Comparison of ENCODE assay signal across 25 cellular contexts in genomic region chr20:20181322-20181721, GRCh38.
"Had no signal": no experiment of that assay in that cellular context is flagged by ENCODE, and none has a peak within 500 bp of the region (broad histone marks: within the 10 kb centered on the region; RNA-seq: fewer than 3 reads in every experiment).

No MANE protein-coding gene starts in this region.

- H3K4me1 Mint-ChIP-seq: activated CD4-positive, alpha-beta T cell treated with anti-CD3 and anti-CD28 coated beads, Interleukin-2, amount 10 ng/mL, durations not matched to agents 24 days and 14 days; activated CD8-positive, alpha-beta memory T cell treated with anti-CD3 and anti-CD28 coated beads, Interleukin-2, amount 10 ng/mL, durations not matched to agents 7 days and 5 days; activated T-helper 17 cell treated with anti-CD3 and anti-CD28 coated beads, Interleukin-2, amount 50 U/mL, for 72 hours; brain; T-helper 17 cell had no signal

- H3K36me3 ChIP-seq: Peyer's patch had no signal

- H3K27me3 ChIP-seq: Peyer's patch had no signal

- H3K9me3 Mint-ChIP-seq: activated CD4-positive, alpha-beta T cell treated with anti-CD3 and anti-CD28 coated beads, Interleukin-2, amount 10 ng/mL, durations not matched to agents 24 days and 14 days had no signal

- H3K27me3 Mint-ChIP-seq: activated CD4-positive, alpha-beta T cell treated with anti-CD3 and anti-CD28 coated beads, Interleukin-2, amount 10 ng/mL, durations not matched to agents 24 days and 14 days had no signal

- H3K27ac ChIP-seq: KMS-11, Peyer's patch, RWPE1 had no signal

- H3K4me1 ChIP-seq: Peyer's patch had no signal

- H3K4me3 Mint-ChIP-seq: activated CD4-positive, alpha-beta T cell treated with anti-CD3 and anti-CD28 coated beads, Interleukin-2, amount 10 ng/mL, durations not matched to agents 24 days and 14 days; activated CD8-positive, alpha-beta memory T cell treated with anti-CD3 and anti-CD28 coated beads, Interleukin-2, amount 10 ng/mL, durations not matched to agents 7 days and 5 days; activated naive CD4-positive, alpha-beta T cell treated with anti-CD3 and anti-CD28 coated beads for 36 hours; activated naive CD8-positive, alpha-beta T cell; activated T-cell treated with anti-CD3 and anti-CD28 coated beads, Interleukin-2, amount 50 U/mL, for 4 hours; activated T-helper 17 cell treated with anti-CD3 and anti-CD28 coated beads, Interleukin-2, amount 50 U/mL, for 72 hours; brain; T-helper 17 cell; WTC11 had no signal

- DNase-seq: activated CD4-positive, alpha-beta T cell treated with anti-CD3 and anti-CD28 coated beads, Interleukin-2, amount 10 ng/mL, durations not matched to agents 24 days and 14 days; activated CD4-positive, alpha-beta T cell treated with anti-CD3 and anti-CD28 coated beads, Interleukin-2, amount 50 U/mL, for 48 hours; activated CD4-positive, CD25-positive, alpha-beta regulatory T cell treated with anti-CD3 and anti-CD28 coated beads, Interleukin-2, amount 50 U/mL, for 72 hours; activated CD8-positive, alpha-beta memory T cell treated with anti-CD3 and anti-CD28 coated beads, Interleukin-2, amount 10 ng/mL, durations not matched to agents 7 days and 5 days; activated gamma-delta T cell; activated naive CD4-positive, alpha-beta T cell treated with anti-CD3 and anti-CD28 coated beads for 36 hours; activated T-cell treated with anti-CD3 and anti-CD28 coated beads, Interleukin-2, amount 50 U/mL, for 4 hours; amygdala; NCI-H1092; NCI-H1417; NCI-H1930; NCI-H2171; NCI-H2227 treated with DMSO at 0.1 percent for 48 hours; NCI-H526; NCI-H774; Peyer's patch; Right ventricle myocardium superior; T-helper 17 cell; T-helper 9 cell had no signal

- ATAC-seq: activated CD8-positive, alpha-beta memory T cell treated with anti-CD3 and anti-CD28 coated beads, Interleukin-2, amount 10 ng/mL, durations not matched to agents 7 days and 5 days; activated T-cell treated with anti-CD3 and anti-CD28 coated beads, Interleukin-2, amount 50 U/mL, for 4 hours; activated T-helper 17 cell treated with anti-CD3 and anti-CD28 coated beads, Interleukin-2, amount 50 U/mL, for 72 hours; T-helper 17 cell; WTC11 had no signal

- H3K9me3 ChIP-seq: Peyer's patch had no signal

- H3K36me3 Mint-ChIP-seq: activated CD8-positive, alpha-beta memory T cell treated with anti-CD3 and anti-CD28 coated beads, Interleukin-2, amount 10 ng/mL, durations not matched to agents 7 days and 5 days; activated naive CD8-positive, alpha-beta T cell; WTC11 had no signal

- H3K4me3 ChIP-seq: Peyer's patch had no signal

- H3K27ac Mint-ChIP-seq: activated CD4-positive, alpha-beta T cell treated with anti-CD3 and anti-CD28 coated beads, Interleukin-2, amount 10 ng/mL, durations not matched to agents 24 days and 14 days; activated CD8-positive, alpha-beta memory T cell treated with anti-CD3 and anti-CD28 coated beads, Interleukin-2, amount 10 ng/mL, durations not matched to agents 7 days and 5 days; activated naive CD4-positive, alpha-beta T cell treated with anti-CD3 and anti-CD28 coated beads for 36 hours; activated naive CD8-positive, alpha-beta T cell; activated T-helper 17 cell treated with anti-CD3 and anti-CD28 coated beads, Interleukin-2, amount 50 U/mL, for 72 hours; brain; T-helper 17 cell; WTC11 had no signal
